13 cellular contexts compared by ENCODE assay signal in the genomic region with DNA sequence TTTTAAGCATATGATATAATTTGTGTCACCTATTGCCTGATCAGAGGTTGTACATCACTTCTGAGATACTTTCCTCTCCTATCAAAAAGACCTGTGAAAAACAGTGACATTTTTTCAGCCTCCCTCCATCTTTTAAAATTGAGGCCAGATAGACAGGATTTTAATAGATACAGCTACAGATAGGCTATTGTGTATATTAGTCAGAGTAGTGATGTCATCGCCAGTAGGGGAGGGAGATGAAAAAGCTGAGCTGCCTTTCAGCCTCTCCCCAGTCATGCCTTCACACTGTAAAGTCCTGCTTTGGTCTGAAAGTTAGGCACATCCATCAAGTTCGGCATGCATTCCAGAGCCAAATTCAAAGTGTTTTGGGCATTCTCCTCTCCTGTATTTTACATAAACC. TPM values are rescaled to one million over a fixed set of nuclear protein-coding genes. Genes with fewer than 3 reads are reported as not detected.
A peak's percentile ranks its signal among the peaks of the same experiment; 100 is the strongest.
DNase-seq lines count a peak whose midpoint lies in the region; TF ChIP-seq lines count a peak whose summit lies in the region.
"Had no signal": no experiment of that assay in that cellular context is flagged by ENCODE, and none has a peak within 500 bp of the region (broad histone marks: within the 10 kb centered on the region; RNA-seq: fewer than 3 reads in every experiment).

No MANE protein-coding gene starts in this region.

- H3K9me3 ChIP-seq in esophagus muscularis mucosa (no peaks in the 10 kb centered on the region), tibial nerve (no peaks in the 10 kb centered on the region)

- no peak for TF ChIP-seq CTCF in esophagus muscularis mucosa (IDR thresholded peaks at IDR 0.05)
- TF ChIP-seq CTCF in tibial nerve (IDR thresholded peaks at IDR 0.05) = no peak

- peaks cover 15 to 39% (median 36%) of the 10 kb centered on the region in 4 donors for H3K4me1 ChIP-seq in esophagus muscularis mucosa
- H3K4me1 ChIP-seq in tibial nerve = peaks cover 2 to 52% (median 10%) of the 10 kb centered on the region in 4 donors

- intact Hi-C loops in esophagus muscularis mucosa (cut with DNase I) = no loop called here

- H3K27me3 ChIP-seq in esophagus muscularis mucosa = no peaks in the 10 kb centered on the region
- no peaks in the 10 kb centered on the region for H3K27me3 ChIP-seq in tibial nerve

- 75% methylated on average over 2 of the region's 2 CpGs for WGBS in esophagus muscularis mucosa
- WGBS in tibial nerve, 2 donors = 38 to 48% methylated on average over 2 of the region's 2 CpGs

- H3K27ac ChIP-seq in esophagus muscularis mucosa (replicated peaks in 1 of 4) = no peak overlapping the region
- H3K27ac ChIP-seq in tibial nerve = peak overlapping the region in 1 of 4 donors; percentile 46

- DNase-seq in AG08395 (ENCODE audit: low spot score) (peak; percentile 56), ELR (ENCODE audit: low read depth) (peak; percentile 83), amniotic epithelial cell (ENCODE audit: low read depth) (peak; percentile 53), hippocampal formation (lab: John Stamatoyannopoulos, UW) (peak; percentile 8 to 78), DMS114 treated with DMSO at 0.1 percent for 48 hours (lab: John Stamatoyannopoulos, UW; ENCODE audit: unreplicated experiment) (no peak), esophagus muscularis mucosa (ENCODE audit: extremely low spot score) (no peak), tibial nerve (ENCODE audit: low spot score in 2 of 2) (no peak)
- DNase-seq in stimulated activated CD8-positive, alpha-beta memory T cell treated with anti-CD3 and anti-CD28 coated beads, Interleukin-4, amount 100 ng/mL, for 48 hours = no peak
- DNase-seq: activated CD4-positive, alpha-beta T cell treated with anti-CD3 and anti-CD28 coated beads, Interleukin-2, amount 10 ng/mL, durations not matched to agents 7 days and 5 days; activated gamma-delta T cell treated with Interleukin-2 at 50 U/mL for 16 hours; stimulated activated CD4-positive, alpha-beta T cell treated with anti-CD3 and anti-CD28 coated beads, Interleukin-2, amount 100 ng/mL, for 48 hours; stimulated activated naive B cell treated with anti-CD40 and anti-IgM and Interleukin-4, amounts not matched to agents 10 μg/mL and 1 μg/mL and 100 μg/mL, for 72 hours; T-cell had no signal

- TF ChIP-seq POLR2A in esophagus muscularis mucosa (IDR thresholded peaks at IDR 0.05; ENCODE audit: low read depth) (no peak), tibial nerve (IDR thresholded peaks at IDR 0.05) (no peak)

- H3K36me3 ChIP-seq in esophagus muscularis mucosa = peaks cover 45 to 65% (median 56%) of the 10 kb centered on the region in 4 donors
- H3K36me3 ChIP-seq in tibial nerve = peaks cover 0 to 56% (median 5%) of the 10 kb centered on the region in 3 donors

- H3K4me3 ChIP-seq in esophagus muscularis mucosa (no peak overlapping the region), tibial nerve (no peak overlapping the region)

- TF ChIP-seq EP300 in esophagus muscularis mucosa (IDR thresholded peaks at IDR 0.05) = no peak
- TF ChIP-seq EP300 in tibial nerve (IDR thresholded peaks at IDR 0.05) = no peak

RNA-seq across cellular contexts. Expression of gene PABPC1L, which starts 7.9 kb away (rescaled TPM):
- total RNA-seq in esophagus muscularis mucosa = 1 to 10 TPM; 2.0 to 5.9 (median 2.9) TPM
- 10 to 100 TPM; 11.8 to 27.9 (median 16.0) TPM for total RNA-seq in tibial nerve

RNA-seq across cellular contexts. Expression of gene YWHAB, which starts 16.5 kb away (rescaled TPM):
- 100 to 1,000 TPM; 121 to 140 (median 130) TPM for total RNA-seq in esophagus muscularis mucosa
- total RNA-seq in tibial nerve = 100 to 1,000 TPM in 1 of 4 donors, 10 to 100 TPM in 3; 97.9 to 119 (median 98.3) TPM

RNA-seq across cellular contexts. Expression of gene TOMM34, which starts 58.2 kb away (rescaled TPM):
- total RNA-seq in esophagus muscularis mucosa = 10 to 100 TPM in 3 of 4 donors, 1 to 10 TPM in 1; 5.8 to 14.8 (median 13.9) TPM
- total RNA-seq in tibial nerve = 10 to 100 TPM in 3 of 4 donors, 1 to 10 TPM in 1; 5.9 to 18.0 (median 13.9) TPM

Comparison
In these comparisons a context has a peak if more than half of its experiments do, and no peak if none do; other contexts are left out.
1. DNase-seq: peak in AG08395 (single experiment), ELR (single experiment), amniotic epithelial cell (single experiment) and hippocampal formation (2 of 2); none in DMS114 treated with DMSO at 0.1 percent for 48 hours (single experiment), esophagus muscularis mucosa (single experiment), stimulated activated CD8-positive, alpha-beta memory T cell treated with anti-CD3 and anti-CD28 coated beads, Interleukin-4, amount 100 ng/mL, for 48 hours (single experiment) and tibial nerve (0 of 2).